ENCODE assay signal across 1 cellular context in genomic region chr15:51103330-51103729, GRCh38.
TF ChIP-seq lines count a peak whose summit lies in the region.

No MANE protein-coding gene starts in this region.

TF ChIP-seq in SK-N-SH, 30 proteins besides CTCF, POLR2A, EP300 and RAD21 (continued from another document):
- TF ChIP-seq, protein P1, sequence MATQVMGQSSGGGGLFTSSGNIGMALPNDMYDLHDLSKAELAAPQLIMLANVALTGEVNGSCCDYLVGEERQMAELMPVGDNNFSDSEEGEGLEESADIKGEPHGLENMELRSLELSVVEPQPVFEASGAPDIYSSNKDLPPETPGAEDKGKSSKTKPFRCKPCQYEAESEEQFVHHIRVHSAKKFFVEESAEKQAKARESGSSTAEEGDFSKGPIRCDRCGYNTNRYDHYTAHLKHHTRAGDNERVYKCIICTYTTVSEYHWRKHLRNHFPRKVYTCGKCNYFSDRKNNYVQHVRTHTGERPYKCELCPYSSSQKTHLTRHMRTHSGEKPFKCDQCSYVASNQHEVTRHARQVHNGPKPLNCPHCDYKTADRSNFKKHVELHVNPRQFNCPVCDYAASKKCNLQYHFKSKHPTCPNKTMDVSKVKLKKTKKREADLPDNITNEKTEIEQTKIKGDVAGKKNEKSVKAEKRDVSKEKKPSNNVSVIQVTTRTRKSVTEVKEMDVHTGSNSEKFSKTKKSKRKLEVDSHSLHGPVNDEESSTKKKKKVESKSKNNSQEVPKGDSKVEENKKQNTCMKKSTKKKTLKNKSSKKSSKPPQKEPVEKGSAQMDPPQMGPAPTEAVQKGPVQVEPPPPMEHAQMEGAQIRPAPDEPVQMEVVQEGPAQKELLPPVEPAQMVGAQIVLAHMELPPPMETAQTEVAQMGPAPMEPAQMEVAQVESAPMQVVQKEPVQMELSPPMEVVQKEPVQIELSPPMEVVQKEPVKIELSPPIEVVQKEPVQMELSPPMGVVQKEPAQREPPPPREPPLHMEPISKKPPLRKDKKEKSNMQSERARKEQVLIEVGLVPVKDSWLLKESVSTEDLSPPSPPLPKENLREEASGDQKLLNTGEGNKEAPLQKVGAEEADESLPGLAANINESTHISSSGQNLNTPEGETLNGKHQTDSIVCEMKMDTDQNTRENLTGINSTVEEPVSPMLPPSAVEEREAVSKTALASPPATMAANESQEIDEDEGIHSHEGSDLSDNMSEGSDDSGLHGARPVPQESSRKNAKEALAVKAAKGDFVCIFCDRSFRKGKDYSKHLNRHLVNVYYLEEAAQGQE (IDR thresholded peaks at IDR 0.05; ENCODE audit: low read depth, low read length), result no peak
